Comparison of ENCODE assay signal across 36 cellular contexts in the genomic region with DNA sequence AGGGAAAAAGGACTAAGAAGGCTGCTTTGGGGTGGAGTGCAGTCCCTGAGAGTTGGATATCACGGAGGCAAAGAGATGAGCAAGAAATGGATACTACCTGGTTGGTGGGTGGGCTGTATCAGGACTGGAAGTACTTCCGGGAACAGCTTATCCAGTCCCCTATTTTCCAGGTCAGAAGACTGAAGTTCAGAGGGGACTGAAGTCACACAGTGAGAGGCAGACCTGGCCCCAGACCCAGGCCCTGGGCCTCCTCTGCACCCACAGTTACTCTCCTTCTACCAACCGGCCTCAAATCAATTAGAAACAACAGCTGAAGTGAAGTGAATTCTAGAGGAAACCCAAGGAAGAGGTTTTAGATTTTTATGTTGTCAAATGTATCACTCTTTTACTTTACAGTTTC.
DNase-seq lines count a peak whose midpoint lies in the region; ATAC-seq, FAIRE-seq and TF ChIP-seq lines count a peak whose summit lies in the region.
"Had no signal": no experiment of that assay in that cellular context is flagged by ENCODE, and none has a peak within 500 bp of the region (broad histone marks: within the 10 kb centered on the region; RNA-seq: fewer than 3 reads in every experiment).

No MANE protein-coding gene starts in this region.

- H3K27me3 ChIP-seq in right atrium auricular region: no peaks in the 10 kb centered on the region
- peaks cover 7% of the 10 kb centered on the region for H3K27me3 ChIP-seq in left ventricle myocardium inferior (ENCODE audit: low read depth)
- no peaks in the 10 kb centered on the region for H3K27me3 ChIP-seq in neural progenitor cell
- H3K27me3 ChIP-seq in pancreas: no peaks in the 10 kb centered on the region
- H3K27me3 ChIP-seq: BE2C; BLaER1; BLaER1 treated with 17β-estradiol and CSF1 and Interleukin-3, amounts not matched to agents 10 nM and 100 nM had no signal

- H3K9ac ChIP-seq in neural progenitor cell: no peak overlapping the region
- H3K9ac ChIP-seq: BLaER1; BLaER1 treated with 17β-estradiol and CSF1 and Interleukin-3, amounts not matched to agents 10 nM and 100 nM had no signal

- DNase-seq in right atrium auricular region (ENCODE audit: low spot score) (peak; percentile 50), left ventricle myocardium inferior (no peak), islet precursor cell (peak; percentile 30), neural progenitor cell (ENCODE audit: low spot score) (no peak), pancreas (no peak), T-helper 1 cell (no peak)
- DNase-seq: 8988T; ACHN; AML-193; BE2C; Caco-2; Calu3; CD4-positive, alpha-beta memory T cell; CD4-positive, alpha-beta T cell; CD4-positive, CD25-positive, alpha-beta regulatory T cell; CD8-positive, alpha-beta memory T cell; COR-L47; DMS 273 treated with DMSO at 0.1 percent for 48 hours; DMS153; DMS53; DMS79; DMS79 treated with DMSO at 0.1 percent for 48 hours; DND-41; EL had no signal

- peaks cover 0 to 12% of the 10 kb centered on the region in 2 donors for H3K4me1 ChIP-seq in right atrium auricular region
- peaks cover 13% of the 10 kb centered on the region for H3K4me1 ChIP-seq in left ventricle myocardium inferior
- peaks cover 4% of the 10 kb centered on the region for H3K4me1 ChIP-seq in neural progenitor cell
- peaks cover 0 to 5% (median 0%) of the 10 kb centered on the region in 3 donors for H3K4me1 ChIP-seq in pancreas
- H3K4me1 ChIP-seq: A549, BE2C, Caco-2 had no signal

- ATAC-seq in pancreas (peak in 3 of 4 donors; percentile 21 to 34 (median 26)), HG03025 (IDR thresholded peaks at IDR 0.05; ENCODE audit: low FRiP score, unreplicated experiment) (no peak), GM21529 (IDR thresholded peaks at IDR 0.05; ENCODE audit: unreplicated experiment) (no peak)
- ATAC-seq: A549; CD8-positive, alpha-beta T cell had no signal

- no peak overlapping the region for H3K4me3 Mint-ChIP-seq in neural progenitor cell
- H3K4me3 Mint-ChIP-seq: B cell; CD14-positive monocyte; CD4-positive, alpha-beta memory T cell; CD4-positive, alpha-beta T cell; CD4-positive, CD25-positive, alpha-beta regulatory T cell; CD8-positive, alpha-beta memory T cell; CD8-positive, alpha-beta T cell had no signal

- peaks cover 40% of the 10 kb centered on the region for H3K4me1 Mint-ChIP-seq in neural progenitor cell
- H3K4me1 Mint-ChIP-seq: B cell; CD14-positive monocyte; CD4-positive, alpha-beta memory T cell; CD4-positive, CD25-positive, alpha-beta regulatory T cell; CD8-positive, alpha-beta memory T cell had no signal

- FAIRE-seq in pancreas (lab: Jason Lieb, UNC): no peak
- FAIRE-seq: A204.1, A549, D721Med had no signal

- no peak overlapping the region for H3K4me2 ChIP-seq in neural progenitor cell
- H3K4me2 ChIP-seq: A549; BLaER1; BLaER1 treated with 17β-estradiol and CSF1 and Interleukin-3, amounts not matched to agents 10 nM and 100 nM had no signal

- TF ChIP-seq CTCF in right atrium auricular region (IDR thresholded peaks at IDR 0.05): no peak
- TF ChIP-seq CTCF in left ventricle myocardium inferior (IDR thresholded peaks at IDR 0.05; ENCODE audit: borderline replicate concordance): no peak
- no peak for TF ChIP-seq CTCF in neural progenitor cell (IDR thresholded peaks at IDR 0.05)
- TF ChIP-seq CTCF in pancreas (IDR thresholded peaks at IDR 0.05): no peak

- no peaks in the 10 kb centered on the region for H3K79me2 ChIP-seq in neural progenitor cell (ENCODE audit: low read depth)

- H3K36me3 ChIP-seq in right atrium auricular region: no peaks in the 10 kb centered on the region
- H3K36me3 ChIP-seq in left ventricle myocardium inferior: no peaks in the 10 kb centered on the region
- no peaks in the 10 kb centered on the region for H3K36me3 ChIP-seq in neural progenitor cell
- no peaks in the 10 kb centered on the region for H3K36me3 ChIP-seq in pancreas
- H3K36me3 ChIP-seq: BE2C; BLaER1; BLaER1 treated with 17β-estradiol and CSF1 and Interleukin-3, amounts not matched to agents 10 nM and 100 nM had no signal

- no peaks in the 10 kb centered on the region for H3K9me3 ChIP-seq in right atrium auricular region
- H3K9me3 ChIP-seq in left ventricle myocardium inferior (replicated peaks): no peaks in the 10 kb centered on the region
- no peaks in the 10 kb centered on the region for H3K9me3 ChIP-seq in neural progenitor cell (ENCODE audit: low read depth)
- H3K9me3 ChIP-seq in pancreas: no peaks in the 10 kb centered on the region
- H3K9me3 ChIP-seq: A549; BE2C; BLaER1; BLaER1 treated with 17β-estradiol and CSF1 and Interleukin-3, amounts not matched to agents 10 nM and 100 nM; Caco-2 had no signal

- H4K20me1 ChIP-seq in neural progenitor cell (ENCODE audit: low read depth): no peaks in the 10 kb centered on the region
- H4K20me1 ChIP-seq: BLaER1; BLaER1 treated with 17β-estradiol and CSF1 and Interleukin-3, amounts not matched to agents 10 nM and 100 nM had no signal

- no peaks in the 10 kb centered on the region for H3K36me3 Mint-ChIP-seq in neural progenitor cell
- H3K36me3 Mint-ChIP-seq: CD14-positive monocyte; CD4-positive, alpha-beta memory T cell; CD4-positive, CD25-positive, alpha-beta regulatory T cell; CD8-positive, alpha-beta memory T cell; CD8-positive, alpha-beta T cell had no signal

- H3K27me3 Mint-ChIP-seq in neural progenitor cell (ENCODE audit: insufficient read depth, low read depth): peaks cover 2% of the 10 kb centered on the region
- H3K27me3 Mint-ChIP-seq: CD4-positive, alpha-beta T cell; CD4-positive, CD25-positive, alpha-beta regulatory T cell had no signal

- H2AFZ ChIP-seq in neural progenitor cell (replicated peaks): no peak overlapping the region

- H3K9me3 Mint-ChIP-seq in neural progenitor cell: peaks cover 2% of the 10 kb centered on the region
- H3K9me3 Mint-ChIP-seq: CD4-positive, alpha-beta memory T cell; CD4-positive, alpha-beta T cell; CD4-positive, CD25-positive, alpha-beta regulatory T cell; CD8-positive, alpha-beta memory T cell; CD8-positive, alpha-beta T cell had no signal

- no peak overlapping the region for H3K27ac ChIP-seq in right atrium auricular region
- H3K27ac ChIP-seq in left ventricle myocardium inferior (replicated peaks): no peak overlapping the region
- no peak overlapping the region for H3K27ac ChIP-seq in neural progenitor cell
- no peak overlapping the region for H3K27ac ChIP-seq in pancreas
- H3K27ac ChIP-seq: 22Rv1; A549; BLaER1; BLaER1 treated with 17β-estradiol and CSF1 and Interleukin-3, amounts not matched to agents 10 nM and 100 nM; C4-2B had no signal

- WGBS in pancreas, 2 donors: 56 to 69% methylated on average over 3 of the region's 3 CpGs

- H3K4me3 ChIP-seq in right atrium auricular region: no peak overlapping the region
- H3K4me3 ChIP-seq in left ventricle myocardium inferior: no peak overlapping the region
- H3K4me3 ChIP-seq in neural progenitor cell: no peak overlapping the region
- no peak overlapping the region for H3K4me3 ChIP-seq in pancreas
- H3K4me3 ChIP-seq: A549; BLaER1; BLaER1 treated with 17β-estradiol and CSF1 and Interleukin-3, amounts not matched to agents 10 nM and 100 nM had no signal

- H3K27ac Mint-ChIP-seq in neural progenitor cell: peak overlapping the region; percentile 15
- H3K27ac Mint-ChIP-seq: B cell; CD14-positive monocyte; CD4-positive, alpha-beta memory T cell; CD4-positive, alpha-beta T cell; CD4-positive, CD25-positive, alpha-beta regulatory T cell; CD8-positive, alpha-beta memory T cell; CD8-positive, alpha-beta T cell had no signal

- intact Hi-C loops in left ventricle myocardium inferior (cut with micrococcal nuclease) (no loop called here), pancreas (cut with DNase I) (no loop called here)

- no peaks in the 10 kb centered on the region for H3F3A ChIP-seq in neural progenitor cell (ENCODE audit: low read depth)

Comparison
In these comparisons a context has a peak if more than half of its experiments do, and no peak if none do; other contexts are left out.
1. DNase-seq: peak in right atrium auricular region (single experiment) and islet precursor cell (single experiment); none in left ventricle myocardium inferior (single experiment), neural progenitor cell (single experiment), pancreas (0 of 6) and T-helper 1 cell (0 of 5).
2. ATAC-seq: peak in pancreas (3 of 4); none in HG03025 (single experiment) and GM21529 (single experiment).